ENCODE assay signal across 12 cellular contexts in the genomic region with DNA sequence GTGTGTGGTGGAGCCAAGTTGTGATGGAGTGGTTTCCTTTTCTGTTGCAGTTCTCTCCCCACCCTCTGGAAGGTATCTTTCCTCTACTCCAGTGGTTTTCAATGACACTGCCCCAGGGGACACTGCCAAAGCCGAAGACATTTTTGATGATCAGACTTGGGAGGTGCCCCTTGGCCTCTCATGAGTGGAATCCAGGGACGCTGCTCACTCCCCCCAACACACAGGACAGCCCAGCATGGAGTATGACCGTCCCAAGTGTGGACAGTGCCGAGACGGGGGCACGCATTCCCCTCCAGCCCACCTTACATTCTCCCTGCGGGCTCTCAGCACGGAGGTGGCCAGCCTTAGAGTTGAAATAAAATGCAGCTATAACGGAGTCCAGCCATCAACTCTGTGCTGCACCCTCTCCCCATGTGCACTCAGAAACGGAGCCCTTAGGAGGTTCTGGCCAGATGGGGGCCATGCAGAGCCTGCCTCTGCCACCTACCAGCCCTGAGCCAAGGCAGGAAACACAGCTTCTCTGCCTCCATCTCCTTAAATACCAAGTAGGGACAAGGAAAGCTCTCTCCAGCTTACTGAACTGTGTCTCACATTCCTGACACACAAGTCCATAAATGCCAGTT.
DNase-seq lines count a peak whose midpoint lies in the region; ATAC-seq and TF ChIP-seq lines count a peak whose summit lies in the region.
"Had no signal": no experiment of that assay in that cellular context is flagged by ENCODE, and none has a peak within 500 bp of the region (broad histone marks: within the 10 kb centered on the region; RNA-seq: fewer than 3 reads in every experiment).

No MANE protein-coding gene starts in this region.

- H3K9ac ChIP-seq in OCI-LY3 (ENCODE audit: low read length), result no peak overlapping the region

- no peaks in the 10 kb centered on the region for H3K36me3 Mint-ChIP-seq in activated T-cell treated with anti-CD3 and anti-CD28 coated beads, Interleukin-2, amount 50 U/mL, for 24 hours (ENCODE audit: low read depth)
- H3K36me3 Mint-ChIP-seq in stimulated activated effector memory CD8-positive, alpha-beta T cell treated with anti-CD3 and anti-CD28 coated beads, Interleukin-12 subunit alpha, Interleukin-12 subunit beta, amount 100 ng/mL, for 72 hours, result no peaks in the 10 kb centered on the region

- H3K27ac Mint-ChIP-seq in activated T-cell treated with anti-CD3 and anti-CD28 coated beads, Interleukin-2, amount 50 U/mL, for 24 hours, result peak overlapping the region; percentile 78
- peak overlapping the region; percentile 94 for H3K27ac Mint-ChIP-seq in stimulated activated effector memory CD8-positive, alpha-beta T cell treated with anti-CD3 and anti-CD28 coated beads, Interleukin-12 subunit alpha, Interleukin-12 subunit beta, amount 100 ng/mL, for 72 hours

- H3K27ac ChIP-seq in OCI-LY3 (ENCODE audit: low read length) (no peak overlapping the region), psoas muscle (no peak overlapping the region)
- H3K27ac ChIP-seq: SJSA1 had no signal

- H3K27me3 ChIP-seq in OCI-LY3 (ENCODE audit: low read depth, low read length) (peaks cover 6% of the 10 kb centered on the region; the same call in 1 of the 2 replicates), psoas muscle (ENCODE audit: insufficient read depth in 3 of 3, low read length in 2 of 3) (peaks cover 0 to 3% (median 3%) of the 10 kb centered on the region in 3 donors)
- H3K27me3 ChIP-seq: SJSA1 had no signal

- H3K4me1 ChIP-seq in OCI-LY3 (ENCODE audit: low read length), result peaks cover 8% of the 10 kb centered on the region; the same call in 1 of the 2 replicates
- no peaks in the 10 kb centered on the region for H3K4me1 ChIP-seq in psoas muscle

- H3K4me1 Mint-ChIP-seq in activated T-cell treated with anti-CD3 and anti-CD28 coated beads, Interleukin-2, amount 50 U/mL, for 24 hours (ENCODE audit: low read depth), result peaks cover 21% of the 10 kb centered on the region
- peaks cover 37% of the 10 kb centered on the region for H3K4me1 Mint-ChIP-seq in stimulated activated effector memory CD8-positive, alpha-beta T cell treated with anti-CD3 and anti-CD28 coated beads, Interleukin-12 subunit alpha, Interleukin-12 subunit beta, amount 100 ng/mL, for 72 hours

- intact Hi-C loops in psoas muscle (cut with DNase I), result no loop called here

- H3K9me3 ChIP-seq in OCI-LY3 (ENCODE audit: insufficient read depth, low read length) (no peaks in the 10 kb centered on the region), psoas muscle (no peaks in the 10 kb centered on the region)
- H3K9me3 ChIP-seq: SJSA1 had no signal

- no peak for DNase-seq in activated T-cell treated with anti-CD3 and anti-CD28 coated beads, Interleukin-2, amount 50 U/mL, for 24 hours
- DNase-seq in activated T-cell treated with anti-CD3 and anti-CD28 coated beads, Interleukin-2, amount 50 U/mL, for 1 hour, result no peak
- no peak for DNase-seq in stimulated activated effector memory CD8-positive, alpha-beta T cell treated with anti-CD3 and anti-CD28 coated beads, Interleukin-12 subunit alpha, Interleukin-12 subunit beta, amount 100 ng/mL, for 72 hours (ENCODE audit: low spot score in 2 of 2)
- no peak for DNase-seq in activated CD4-positive, CD25-positive, alpha-beta regulatory T cell (lab: John Stamatoyannopoulos, UW)
- DNase-seq in psoas muscle, result no peak
- DNase-seq: NCI-H1436 treated with DMSO at 0.1 percent for 48 hours, NCI-H774 had no signal

- H3K36me3 ChIP-seq in OCI-LY3 (replicated peaks; ENCODE audit: low read depth, low read length), result no peaks in the 10 kb centered on the region
- no peaks in the 10 kb centered on the region for H3K36me3 ChIP-seq in psoas muscle (ENCODE audit: insufficient read depth in 1 of 2, low read depth in 1 of 2)
- H3K36me3 ChIP-seq: SJSA1 had no signal

- H3K4me3 ChIP-seq in OCI-LY3 (ENCODE audit: low read length) (peak overlapping the region; percentile 64), psoas muscle (no peak overlapping the region)
- H3K4me3 ChIP-seq: SJSA1, skin epidermis had no signal

- WGBS in psoas muscle, 3 donors, result 78 to 79% (median 78%) methylated on average over 10 of the region's 10 CpGs

- peaks cover 3% of the 10 kb centered on the region for H3K27me3 Mint-ChIP-seq in activated T-cell treated with anti-CD3 and anti-CD28 coated beads, Interleukin-2, amount 50 U/mL, for 24 hours

- no peaks in the 10 kb centered on the region for H4K20me1 ChIP-seq in OCI-LY3 (ENCODE audit: insufficient read depth, low read length)

- peak overlapping the region; percentile 86 for H3K4me2 ChIP-seq in OCI-LY3 (ENCODE audit: low read length)

- H3K4me3 Mint-ChIP-seq in activated T-cell treated with anti-CD3 and anti-CD28 coated beads, Interleukin-2, amount 50 U/mL, for 24 hours, result no peak overlapping the region
- H3K4me3 Mint-ChIP-seq in stimulated activated effector memory CD8-positive, alpha-beta T cell treated with anti-CD3 and anti-CD28 coated beads, Interleukin-12 subunit alpha, Interleukin-12 subunit beta, amount 100 ng/mL, for 72 hours, result peak overlapping the region; percentile 61

- H2AFZ ChIP-seq in OCI-LY3 (ENCODE audit: low read depth, low read length), result peak overlapping the region; percentile 74; the same call in 1 of the 2 replicates

- H3K9me3 Mint-ChIP-seq in activated T-cell treated with anti-CD3 and anti-CD28 coated beads, Interleukin-2, amount 50 U/mL, for 24 hours, result no peaks in the 10 kb centered on the region
- no peaks in the 10 kb centered on the region for H3K9me3 Mint-ChIP-seq in stimulated activated effector memory CD8-positive, alpha-beta T cell treated with anti-CD3 and anti-CD28 coated beads, Interleukin-12 subunit alpha, Interleukin-12 subunit beta, amount 100 ng/mL, for 72 hours

- TF ChIP-seq CTCF in OCI-LY3 (IDR thresholded peaks at IDR 0.05; ENCODE audit: low read depth, low read length), result no peak
- TF ChIP-seq CTCF in psoas muscle (IDR thresholded peaks at IDR 0.05), result no peak

- ATAC-seq in esophagus mucosa, result peak; percentile 21
- no peak for ATAC-seq in stimulated activated effector memory CD8-positive, alpha-beta T cell treated with anti-CD3 and anti-CD28 coated beads, Interleukin-12 subunit alpha, Interleukin-12 subunit beta, amount 100 ng/mL, for 72 hours
- ATAC-seq in psoas muscle, result no peak
- ATAC-seq in GM18870 (IDR thresholded peaks at IDR 0.05; ENCODE audit: unreplicated experiment), result no peak

- H3K79me2 ChIP-seq in OCI-LY3 (ENCODE audit: low read length), result no peaks in the 10 kb centered on the region
